ENCODE assay signal across 1 cellular context in the genomic region with DNA sequence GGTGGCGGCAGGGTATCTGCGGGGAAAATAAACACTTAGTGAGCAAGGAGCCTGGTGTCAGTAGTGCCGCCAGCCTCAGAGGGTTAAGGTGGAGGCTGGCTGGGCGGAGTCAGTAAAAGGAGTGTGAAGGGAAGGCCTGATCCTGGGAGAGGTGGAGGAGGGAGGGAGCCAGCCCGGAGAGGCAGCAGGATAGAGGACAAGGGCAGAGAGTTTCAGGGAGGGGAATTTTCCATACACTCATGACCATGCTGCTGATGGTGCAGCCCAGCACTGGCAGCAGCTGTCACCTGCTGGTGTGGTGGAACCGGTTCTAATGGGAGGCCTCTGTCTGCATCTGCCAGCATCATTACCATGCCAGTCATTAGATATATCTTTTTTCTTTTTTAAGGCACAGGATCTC.
TF ChIP-seq lines count a peak whose summit lies in the region.

No MANE protein-coding gene starts in this region.

TF ChIP-seq in HEK293, 187 proteins besides CTCF, POLR2A, EP300 and RAD21 (continued from another document):
- TF ChIP-seq PRDM10 (tag by site-specific recombination; IDR thresholded peaks at IDR 0.05) = peak; percentile 42
